ENCODE assay signal across 8 cellular contexts in the genomic region with DNA sequence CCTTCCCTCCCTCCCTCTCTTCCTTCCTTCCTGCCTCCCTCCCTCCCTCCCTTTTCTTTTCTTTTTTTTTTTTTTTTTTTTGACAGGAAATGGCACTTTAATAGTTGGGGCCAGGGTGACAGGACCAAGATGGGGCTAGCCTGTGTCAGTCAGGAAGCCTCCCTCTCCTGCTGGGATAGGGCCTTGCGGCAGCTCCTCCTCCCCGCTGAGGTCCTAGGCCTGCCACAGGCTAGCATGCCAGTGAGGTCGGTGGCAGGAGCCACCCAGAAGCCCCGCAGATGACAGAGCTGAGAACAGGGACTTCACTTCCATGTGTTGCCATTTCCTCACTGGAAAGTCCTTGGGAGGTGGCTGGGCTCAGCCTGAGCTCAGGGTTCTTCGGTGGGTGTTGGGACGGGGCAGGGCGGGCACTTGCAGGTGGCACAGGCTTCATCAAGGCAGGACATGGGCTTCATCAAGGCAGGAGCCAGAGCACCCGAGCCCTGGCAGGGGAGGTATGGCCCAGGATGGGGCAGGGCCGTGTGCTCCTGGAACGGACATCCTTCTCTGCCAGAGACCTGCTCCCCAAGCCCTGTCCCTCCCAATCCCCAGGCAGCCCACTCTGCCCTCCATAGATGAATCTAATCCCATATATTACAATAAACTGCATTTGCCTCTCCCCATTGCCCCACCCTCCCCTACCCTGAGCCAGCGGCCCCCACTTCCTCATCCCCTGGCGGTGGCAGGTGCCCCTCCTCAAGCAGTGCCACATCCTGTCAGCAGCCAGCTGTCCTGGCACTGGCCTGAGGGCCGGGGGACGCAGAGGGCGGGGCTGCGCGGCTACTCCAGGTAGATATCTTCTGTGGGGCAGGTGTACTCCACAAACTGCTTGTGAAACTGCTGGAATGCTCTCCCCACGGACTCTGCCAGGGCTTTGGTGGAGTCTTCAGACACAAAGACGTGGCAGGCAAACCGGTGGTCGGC.
DNase-seq lines count a peak whose midpoint lies in the region; ATAC-seq, FAIRE-seq and TF ChIP-seq lines count a peak whose summit lies in the region.
"Not testable (repeated sequence)": the region's sequence is repeated elsewhere in the genome, so short reads cannot be mapped to it uniquely, and the experiment has no call there.

No MANE protein-coding gene starts in this region.

- DNase-seq in A549 (ENCODE audit: low read depth in 1 of 2, low spot score in 1 of 2); activated naive CD8-positive, alpha-beta T cell treated with anti-CD3 and anti-CD28 coated beads, Interleukin-2, amount 50 U/mL, for 24 hours; heart right ventricle; stimulated activated naive B cell treated with anti-CD40 and anti-IgM and Interleukin-4, amounts not matched to agents 10 μg/mL and 1 μg/mL and 100 μg/mL, for 72 hours: not testable (repeated sequence)
- peak; percentile 0 for DNase-seq in GM12865 (ENCODE audit: low read depth)
- DNase-seq in RPMI7951 (ENCODE audit: low read depth), result peak; percentile 7
- peak; percentile 63 for DNase-seq in activated CD8-positive, alpha-beta memory T cell treated with anti-CD3 and anti-CD28 coated beads for 24 hours
- peak; percentile 91 for DNase-seq in mesendoderm

- not testable (repeated sequence) for H3K4ac ChIP-seq in mesendoderm (ENCODE audit: low read depth, low read length)

- H3K36me3 ChIP-seq in heart right ventricle; mesendoderm (ENCODE audit: control insufficient read depth, insufficient read depth, low read length): not testable (repeated sequence)

- H4K8ac ChIP-seq in mesendoderm (ENCODE audit: low read depth, low read length), result not testable (repeated sequence)

- H3K4me3 ChIP-seq in A549; GM12865 (ENCODE audit: low read depth, low read length); heart right ventricle; mesendoderm (ENCODE audit: low read length): not testable (repeated sequence)

- not testable (repeated sequence) for H3K4me2 ChIP-seq in A549; mesendoderm (ENCODE audit: low read length)

- not testable (repeated sequence) for TF ChIP-seq CTCF in A549 (IDR thresholded peaks at IDR 0.05); GM12865 (IDR thresholded peaks at IDR 0.05; ENCODE audit: insufficient read depth, low read depth, low read length, missing control alignments); heart right ventricle (IDR thresholded peaks at IDR 0.05)

- H3K4me1 Mint-ChIP-seq in activated naive CD8-positive, alpha-beta T cell treated with anti-CD3 and anti-CD28 coated beads, Interleukin-2, amount 50 U/mL, for 24 hours; stimulated activated naive B cell treated with anti-CD40 and anti-IgM and Interleukin-4, amounts not matched to agents 10 μg/mL and 1 μg/mL and 100 μg/mL, for 72 hours: not testable (repeated sequence)

- TF ChIP-seq RAD21 in A549 (conservative IDR thresholded peaks at IDR 0.05 in 1 of 2, IDR thresholded peaks at IDR 0.05 in 1 of 2), result not testable (repeated sequence)

- H3K4me3 Mint-ChIP-seq in activated naive CD8-positive, alpha-beta T cell treated with anti-CD3 and anti-CD28 coated beads, Interleukin-2, amount 50 U/mL, for 24 hours; stimulated activated naive B cell treated with anti-CD40 and anti-IgM and Interleukin-4, amounts not matched to agents 10 μg/mL and 1 μg/mL and 100 μg/mL, for 72 hours: not testable (repeated sequence)

- not testable (repeated sequence) for H3K9ac ChIP-seq in mesendoderm (ENCODE audit: low read length)

- not testable (repeated sequence) for TF ChIP-seq POLR2A in A549 (IDR thresholded peaks at IDR 0.05; ENCODE audit: low read length)

- H2BK15ac ChIP-seq in mesendoderm (replicated peaks; ENCODE audit: low read depth), result not testable (repeated sequence)

- not testable (repeated sequence) for H3K9me3 Mint-ChIP-seq in activated naive CD8-positive, alpha-beta T cell treated with anti-CD3 and anti-CD28 coated beads, Interleukin-2, amount 50 U/mL, for 24 hours; stimulated activated naive B cell treated with anti-CD40 and anti-IgM and Interleukin-4, amounts not matched to agents 10 μg/mL and 1 μg/mL and 100 μg/mL, for 72 hours

- not testable (repeated sequence) for H3K79me1 ChIP-seq in mesendoderm (ENCODE audit: low read length)

- H3K27me3 ChIP-seq in heart right ventricle, result peaks cover 0 to 22% (median 0%) of the 10 kb centered on the region in 7 donors
- not testable (repeated sequence) for H3K27me3 ChIP-seq in mesendoderm (ENCODE audit: insufficient read depth, low read length, poor library complexity)

- H3K4me1 ChIP-seq in A549; heart right ventricle; mesendoderm (ENCODE audit: control insufficient read depth, low read depth, low read length): not testable (repeated sequence)

- not testable (repeated sequence) for H3K27me3 Mint-ChIP-seq in activated naive CD8-positive, alpha-beta T cell treated with anti-CD3 and anti-CD28 coated beads, Interleukin-2, amount 50 U/mL, for 24 hours; stimulated activated naive B cell treated with anti-CD40 and anti-IgM and Interleukin-4, amounts not matched to agents 10 μg/mL and 1 μg/mL and 100 μg/mL, for 72 hours

- H3K27ac ChIP-seq in A549; heart right ventricle; mesendoderm (ENCODE audit: low read depth, low read length): not testable (repeated sequence)

- POLR2A ChIA-PET in A549 (lab: Yijun Ruan, JAX), result not testable (repeated sequence)

- intact Hi-C loops in heart right ventricle (cut with DNase I), result not testable (repeated sequence)

- CTCF ChIA-PET in A549 (lab: Yijun Ruan, JAX), result not testable (repeated sequence)

- not testable (repeated sequence) for H3K36me3 Mint-ChIP-seq in activated naive CD8-positive, alpha-beta T cell treated with anti-CD3 and anti-CD28 coated beads, Interleukin-2, amount 50 U/mL, for 24 hours (ENCODE audit: low read depth); stimulated activated naive B cell treated with anti-CD40 and anti-IgM and Interleukin-4, amounts not matched to agents 10 μg/mL and 1 μg/mL and 100 μg/mL, for 72 hours

- not testable (repeated sequence) for H2AK5ac ChIP-seq in mesendoderm (ENCODE audit: low read length)

- TF ChIP-seq EP300 in A549 (IDR thresholded peaks at IDR 0.05), result not testable (repeated sequence)

- H3K23ac ChIP-seq in mesendoderm (ENCODE audit: low read length), result not testable (repeated sequence)

- H4K5ac ChIP-seq in mesendoderm (ENCODE audit: low read length), result not testable (repeated sequence)

- not testable (repeated sequence) for H3K9me3 ChIP-seq in A549, heart right ventricle

- ATAC-seq in A549 (peak; percentile 70 to 89), heart right ventricle (peak in 6 of 8 donors; percentile 51 to 71 (median 60))
- ATAC-seq in activated naive CD8-positive, alpha-beta T cell treated with anti-CD3 and anti-CD28 coated beads, Interleukin-2, amount 50 U/mL, for 24 hours, result peak; percentile 66
- ATAC-seq in stimulated activated naive B cell treated with anti-CD40 and anti-IgM and Interleukin-4, amounts not matched to agents 10 μg/mL and 1 μg/mL and 100 μg/mL, for 72 hours (replicated peaks), result peak; percentile 70 to 78

- H3K18ac ChIP-seq in mesendoderm (ENCODE audit: low read length), result peak overlapping the region; percentile 39

- not testable (repeated sequence) for FAIRE-seq in A549 (lab: Jason Lieb, UNC)

- H3K27ac Mint-ChIP-seq in activated naive CD8-positive, alpha-beta T cell treated with anti-CD3 and anti-CD28 coated beads, Interleukin-2, amount 50 U/mL, for 24 hours; stimulated activated naive B cell treated with anti-CD40 and anti-IgM and Interleukin-4, amounts not matched to agents 10 μg/mL and 1 μg/mL and 100 μg/mL, for 72 hours: not testable (repeated sequence)

- not testable (repeated sequence) for H3K56ac ChIP-seq in mesendoderm (ENCODE audit: low read length)

- not testable (repeated sequence) for H2BK120ac ChIP-seq in mesendoderm (ENCODE audit: low read depth, low read length)

- H3K79me2 ChIP-seq in mesendoderm (ENCODE audit: control insufficient read depth, insufficient read depth, low read length), result not testable (repeated sequence)

- H2BK5ac ChIP-seq in mesendoderm (ENCODE audit: low read length), result not testable (repeated sequence)

- 90% methylated on average over 10 of the region's 21 CpGs for WGBS in A549 (ENCODE audit: missing lambda C conversion rate)
- 63% methylated on average over 10 to 12 of the region's 21 CpGs for WGBS in heart right ventricle, 2 donors
- no CpG with 5 or more reads among the region's 21 CpGs for WGBS in mesendoderm (ENCODE audit: extremely low coverage, insufficient coverage, low lambda C conversion rate)
